In the genomic region with DNA sequence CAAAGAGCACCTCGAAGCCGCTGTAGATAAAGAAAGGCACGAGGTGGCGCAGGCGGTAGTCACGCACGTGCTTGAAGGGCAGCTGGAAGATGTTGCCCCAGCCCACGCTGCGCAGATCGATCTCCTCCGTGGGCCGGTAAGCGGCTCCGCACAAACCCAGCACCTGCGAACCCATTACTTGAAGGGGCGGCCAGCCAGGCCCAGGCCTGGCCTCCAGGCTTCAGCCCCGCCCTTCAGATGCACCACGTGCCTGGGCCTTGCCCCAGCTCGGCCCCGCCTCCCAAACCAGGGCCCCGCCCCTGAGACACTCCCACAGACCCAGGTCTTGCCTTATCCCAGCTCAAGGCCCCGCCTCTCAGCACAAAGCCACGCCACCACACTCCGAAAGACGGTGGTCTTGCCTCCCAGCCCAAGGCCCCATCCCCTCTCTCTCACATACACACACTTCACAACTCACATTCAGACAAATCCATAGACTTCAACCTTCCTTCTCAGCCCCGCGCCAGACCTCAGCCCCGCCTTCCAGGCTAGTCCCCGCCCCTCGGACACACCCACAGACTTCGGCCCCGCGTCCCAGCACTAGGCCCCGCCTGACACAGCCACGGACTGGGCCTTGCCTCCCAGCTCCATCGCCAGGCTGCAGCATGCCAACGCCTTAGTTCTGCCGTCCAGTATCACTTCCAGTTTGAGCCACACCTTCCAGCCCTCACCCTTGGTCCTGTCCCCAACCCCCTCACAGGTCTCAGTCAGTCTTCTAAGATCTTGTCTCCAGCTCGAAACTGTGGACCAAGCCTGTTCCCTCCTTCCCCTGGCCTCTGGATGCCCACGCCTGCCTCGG, we compare ENCODE assay signal across 1 cellular context.
TF ChIP-seq lines count a peak whose summit lies in the region.

No MANE protein-coding gene starts in this region.

TF ChIP-seq in K562, 482 proteins besides CTCF, POLR2A, EP300 and RAD21 (continued from another document):
- TF ChIP-seq, protein P1, sequence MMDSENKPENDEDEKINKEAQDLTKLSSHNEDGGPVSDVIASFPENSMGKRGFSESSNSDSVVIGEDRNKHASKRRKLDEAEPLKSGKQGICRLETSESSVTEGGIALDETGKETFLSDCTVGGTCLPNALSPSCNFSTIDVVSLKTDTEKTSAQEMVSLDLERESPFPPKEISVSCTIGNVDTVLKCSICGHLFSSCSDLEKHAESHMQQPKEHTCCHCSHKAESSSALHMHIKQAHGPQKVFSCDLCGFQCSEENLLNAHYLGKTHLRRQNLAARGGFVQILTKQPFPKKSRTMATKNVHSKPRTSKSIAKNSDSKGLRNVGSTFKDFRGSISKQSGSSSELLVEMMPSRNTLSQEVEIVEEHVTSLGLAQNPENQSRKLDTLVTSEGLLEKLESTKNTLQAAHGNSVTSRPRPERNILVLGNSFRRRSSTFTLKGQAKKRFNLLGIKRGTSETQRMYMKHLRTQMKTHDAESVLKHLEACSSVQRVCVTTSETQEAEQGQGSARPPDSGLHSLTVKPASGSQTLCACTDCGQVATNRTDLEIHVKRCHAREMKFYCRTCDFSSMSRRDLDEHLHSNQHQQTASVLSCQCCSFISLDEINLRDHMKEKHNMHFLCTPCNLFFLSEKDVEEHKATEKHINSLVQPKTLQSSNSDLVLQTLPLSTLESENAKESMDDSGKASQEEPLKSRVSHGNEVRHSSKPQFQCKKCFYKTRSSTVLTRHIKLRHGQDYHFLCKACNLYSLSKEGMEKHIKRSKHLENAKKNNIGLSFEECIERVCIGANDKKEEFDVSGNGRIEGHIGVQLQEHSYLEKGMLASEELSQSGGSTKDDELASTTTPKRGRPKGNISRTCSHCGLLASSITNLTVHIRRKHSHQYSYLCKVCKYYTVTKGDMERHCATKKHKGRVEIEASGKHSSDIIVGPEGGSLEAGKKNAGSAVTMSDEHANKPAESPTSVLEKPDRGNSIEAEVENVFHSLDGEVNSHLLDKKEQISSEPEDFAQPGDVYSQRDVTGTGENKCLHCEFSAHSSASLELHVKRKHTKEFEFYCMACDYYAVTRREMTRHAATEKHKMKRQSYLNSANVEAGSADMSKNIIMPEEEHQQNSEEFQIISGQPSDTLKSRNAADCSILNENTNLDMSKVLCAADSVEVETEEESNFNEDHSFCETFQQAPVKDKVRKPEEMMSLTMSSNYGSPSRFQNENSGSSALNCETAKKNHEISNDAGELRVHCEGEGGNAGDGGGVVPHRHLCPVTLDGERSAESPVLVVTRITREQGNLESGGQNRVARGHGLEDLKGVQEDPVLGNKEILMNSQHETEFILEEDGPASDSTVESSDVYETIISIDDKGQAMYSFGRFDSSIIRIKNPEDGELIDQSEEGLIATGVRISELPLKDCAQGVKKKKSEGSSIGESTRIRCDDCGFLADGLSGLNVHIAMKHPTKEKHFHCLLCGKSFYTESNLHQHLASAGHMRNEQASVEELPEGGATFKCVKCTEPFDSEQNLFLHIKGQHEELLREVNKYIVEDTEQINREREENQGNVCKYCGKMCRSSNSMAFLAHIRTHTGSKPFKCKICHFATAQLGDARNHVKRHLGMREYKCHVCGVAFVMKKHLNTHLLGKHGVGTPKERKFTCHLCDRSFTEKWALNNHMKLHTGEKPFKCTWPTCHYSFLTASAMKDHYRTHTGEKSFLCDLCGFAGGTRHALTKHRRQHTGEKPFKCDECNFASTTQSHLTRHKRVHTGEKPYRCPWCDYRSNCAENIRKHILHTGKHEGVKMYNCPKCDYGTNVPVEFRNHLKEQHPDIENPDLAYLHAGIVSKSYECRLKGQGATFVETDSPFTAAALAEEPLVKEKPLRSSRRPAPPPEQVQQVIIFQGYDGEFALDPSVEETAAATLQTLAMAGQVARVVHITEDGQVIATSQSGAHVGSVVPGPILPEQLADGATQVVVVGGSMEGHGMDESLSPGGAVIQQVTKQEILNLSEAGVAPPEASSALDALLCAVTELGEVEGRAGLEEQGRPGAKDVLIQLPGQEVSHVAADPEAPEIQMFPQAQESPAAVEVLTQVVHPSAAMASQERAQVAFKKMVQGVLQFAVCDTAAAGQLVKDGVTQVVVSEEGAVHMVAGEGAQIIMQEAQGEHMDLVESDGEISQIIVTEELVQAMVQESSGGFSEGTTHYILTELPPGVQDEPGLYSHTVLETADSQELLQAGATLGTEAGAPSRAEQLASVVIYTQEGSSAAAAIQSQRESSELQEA (IDR thresholded peaks at IDR 0.05; ENCODE audit: low read depth): no peak
- peak; percentile 51; the same call in 1 of the 2 replicates for TF ChIP-seq RNF2 (IDR thresholded peaks at IDR 0.05)
- TF ChIP-seq CEBPB (tag; IDR thresholded peaks at IDR 0.05): no peak
- peak; percentile 83 for TF ChIP-seq ZFX (CRISPR knock-in tag; IDR thresholded peaks at IDR 0.05)
